26 cellular contexts compared by ENCODE assay signal in the genomic region with DNA sequence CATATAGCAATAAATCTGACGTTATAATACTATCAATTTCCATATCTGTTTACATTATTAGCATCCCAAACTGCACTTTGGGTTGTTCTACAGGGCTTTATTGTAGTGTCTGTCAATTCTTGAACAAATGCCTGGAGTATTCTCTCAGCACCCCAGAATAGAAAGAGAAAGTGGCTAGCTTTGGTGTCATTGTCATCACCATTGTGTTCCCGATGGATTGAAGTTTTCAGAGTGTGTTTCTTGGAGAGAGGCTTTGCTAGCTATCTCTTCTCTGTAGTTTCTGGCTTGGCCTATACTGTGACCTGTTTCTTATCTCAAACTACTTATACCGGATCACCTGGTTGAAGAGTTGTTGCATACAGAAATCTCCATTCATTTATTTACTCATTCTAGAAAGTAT. TPM values are rescaled to one million over a fixed set of nuclear protein-coding genes. Genes with fewer than 3 reads are reported as not detected.
DNase-seq lines count a peak whose midpoint lies in the region; ATAC-seq, FAIRE-seq and TF ChIP-seq lines count a peak whose summit lies in the region.
"Had no signal": no experiment of that assay in that cellular context is flagged by ENCODE, and none has a peak within 500 bp of the region (broad histone marks: within the 10 kb centered on the region; RNA-seq: fewer than 3 reads in every experiment).

No MANE protein-coding gene starts in this region.

- H3K9me3 ChIP-seq in right atrium auricular region (no peaks in the 10 kb centered on the region), K562 (replicated peaks; ENCODE audit: control insufficient read depth, insufficient read depth, low read depth, low read length) (no peaks in the 10 kb centered on the region; the same call in 1 of the 2 replicates)
- no peaks in the 10 kb centered on the region for H3K9me3 ChIP-seq in effector memory CD4-positive, alpha-beta T cell (ENCODE audit: control insufficient read depth, low read length)
- H3K9me3 ChIP-seq: BE2C; BLaER1 treated with 17β-estradiol and CSF1 and Interleukin-3, amounts not matched to agents 10 nM and 100 nM; HAP-1 had no signal

- no peak for DNase-seq in Right ventricle myocardium inferior (ENCODE audit: missing footprints)
- no peak for DNase-seq in right atrium auricular region (ENCODE audit: low spot score)
- no peak for DNase-seq in K562 (ENCODE audit: extremely low read depth in 1 of 4, low spot score in 3 of 4)
- no peak for DNase-seq in left cardiac atrium
- no peak for DNase-seq in iPS-NIHi11 (ENCODE audit: low spot score)
- no peak for DNase-seq in NCI-H446 treated with DMSO at 0.1 percent for 48 hours (lab: John Stamatoyannopoulos, UW)
- no peak for DNase-seq in effector memory CD4-positive, alpha-beta T cell
- DNase-seq: ACHN; AML-193; BE2C; CD4-positive, alpha-beta T cell; CD8-positive, alpha-beta memory T cell; DMS 273 treated with DMSO at 0.1 percent for 48 hours; DMS79; EL; GDM1; GOT3; HFFc6 had no signal

- intact Hi-C loops in Right ventricle myocardium inferior (cut with DNase I) (loop anchor here (5.0 to 10.0 kb wide), 2 partner anchors 52 to 255 kb away; no protein-coding TSS in a partner anchor), K562 (cut with micrococcal nuclease) (loop anchor here (5.0 kb wide), 1 partner anchor 217 kb away; no protein-coding TSS in a partner anchor), left cardiac atrium (cut with DNase I) (loop anchor here in 1 of 2 donors (10.0 kb wide), 1 partner anchor 255 kb away; no protein-coding TSS in a partner anchor)

- H3K79me2 ChIP-seq in K562 (ENCODE audit: control insufficient read depth, insufficient read depth, low read length), result no peaks in the 10 kb centered on the region

- H3K27ac ChIP-seq in right atrium auricular region, result peak overlapping the region in 1 of 2 donors; percentile 5
- no peak overlapping the region for H3K27ac ChIP-seq in K562 (ENCODE audit: extremely low read depth, low read depth, low read length)
- no peak overlapping the region for H3K27ac ChIP-seq in effector memory CD4-positive, alpha-beta T cell (ENCODE audit: insufficient read depth, low read length, poor library complexity, severe bottlenecking)
- H3K27ac ChIP-seq: 22Rv1; BLaER1 treated with 17β-estradiol and CSF1 and Interleukin-3, amounts not matched to agents 10 nM and 100 nM had no signal

- TF ChIP-seq POLR2A in K562 (conservative IDR thresholded peaks at IDR 0.05), result no peak

- TF ChIP-seq RAD21 in K562 (CRISPR knock-in tag; conservative IDR thresholded peaks at IDR 0.05 in 1 of 2, IDR thresholded peaks at IDR 0.05 in 1 of 2), result no peak

- POLR2A ChIA-PET in K562 (lab: Yijun Ruan, JAX), result interaction anchor here (0.7 kb wide), 1 partner anchor 153 kb away, joined by 3 read pairs; no protein-coding TSS in a partner anchor

- no peaks in the 10 kb centered on the region for H3K9me1 ChIP-seq in K562 (ENCODE audit: control insufficient read depth, insufficient read depth, low read length)

- H3K9ac ChIP-seq in K562 (ENCODE audit: insufficient read depth in 1 of 2, low read depth in 2 of 2, low read length in 2 of 2), result no peak overlapping the region
- H3K9ac ChIP-seq: BLaER1 treated with 17β-estradiol and CSF1 and Interleukin-3, amounts not matched to agents 10 nM and 100 nM had no signal

- H2AFZ ChIP-seq in K562 (ENCODE audit: low read depth, low read length), result no peak overlapping the region

- CTCF ChIA-PET in K562 (lab: Yijun Ruan, JAX; ENCODE audit: low intra/inter-chr PET ratio), result no interaction called here

- no peak for TF ChIP-seq EP300 in K562 (IDR thresholded peaks at IDR 0.05; ENCODE audit: low read length)

- FAIRE-seq in K562 (lab: Jason Lieb, UNC), result peak; percentile 11
- FAIRE-seq: A204.1, D721Med, GM12878, H54 had no signal

- in situ Hi-C loops in K562 (cut with MboI), result loop anchor here (10.0 kb wide), 1 partner anchor 195 kb away; no protein-coding TSS in a partner anchor

- TF ChIP-seq CTCF in right atrium auricular region (IDR thresholded peaks at IDR 0.05) (no peak), K562 (IDR thresholded peaks at IDR 0.05 in 2 of 3, conservative IDR thresholded peaks at IDR 0.05 in 1 of 3; ENCODE audit: insufficient read depth in 2 of 3, low read depth in 1 of 3, low read length in 3 of 3) (no peak)

- no peaks in the 10 kb centered on the region for H4K20me1 ChIP-seq in K562 (replicated peaks; ENCODE audit: control insufficient read depth, insufficient read depth, low read length)

- no peaks in the 10 kb centered on the region for H3K36me3 ChIP-seq in right atrium auricular region
- peaks cover 21% of the 10 kb centered on the region; the same call in 2 of the 3 replicates for H3K36me3 ChIP-seq in K562 (ENCODE audit: control insufficient read depth, insufficient read depth, low read length)
- H3K36me3 ChIP-seq in effector memory CD4-positive, alpha-beta T cell (ENCODE audit: control insufficient read depth, insufficient read depth, low read length), result peaks cover 11% of the 10 kb centered on the region

- H3K27me3 ChIP-seq in right atrium auricular region, result no peaks in the 10 kb centered on the region
- peaks cover 25 to 30% of the 10 kb centered on the region in 2 experiments; a peak in 4 of 5 replicates for H3K27me3 ChIP-seq in K562 (ENCODE audit: control insufficient read depth in 2 of 2, insufficient read depth in 2 of 2, low read length in 2 of 2)
- H3K27me3 ChIP-seq in effector memory CD4-positive, alpha-beta T cell (replicated peaks; ENCODE audit: control insufficient read depth, insufficient read depth, low read length, poor library complexity, severe bottlenecking), result no peaks in the 10 kb centered on the region
- H3K27me3 ChIP-seq: BE2C; BLaER1 treated with 17β-estradiol and CSF1 and Interleukin-3, amounts not matched to agents 10 nM and 100 nM had no signal

- no TSS peak for BruUV-seq in K562 (replicated peaks; lab: Mats Ljungman, UMichigan)

- no peak overlapping the region for H3K4me2 ChIP-seq in K562 (ENCODE audit: insufficient read depth, low read length)
- H3K4me2 ChIP-seq: BLaER1 treated with 17β-estradiol and CSF1 and Interleukin-3, amounts not matched to agents 10 nM and 100 nM had no signal

- H3K4me1 ChIP-seq in right atrium auricular region, result peaks cover 0 to 3% of the 10 kb centered on the region in 2 donors
- no peaks in the 10 kb centered on the region for H3K4me1 ChIP-seq in K562 (replicated peaks in 1 of 2; ENCODE audit: control insufficient read depth in 2 of 2, insufficient read depth in 2 of 2, low read length in 2 of 2)
- no peaks in the 10 kb centered on the region for H3K4me1 ChIP-seq in effector memory CD4-positive, alpha-beta T cell (ENCODE audit: control insufficient read depth, insufficient read depth, low read length, poor library complexity, severe bottlenecking)
- H3K4me1 ChIP-seq: BE2C, HAP-1 had no signal

- peak; percentile 58 for ATAC-seq in Right ventricle myocardium inferior
- ATAC-seq in K562, result no peak
- ATAC-seq in left cardiac atrium, result peak; percentile 36 to 54
- ATAC-seq: GM12878 had no signal

- 17% methylated on average over 3 of the region's 3 CpGs for WGBS in K562 (ENCODE audit: insufficient coverage, low coverage, missing lambda C conversion rate)

- no peak overlapping the region for H3K4me3 ChIP-seq in right atrium auricular region
- H3K4me3 ChIP-seq in K562, result no peak overlapping the region
- H3K4me3 ChIP-seq in effector memory CD4-positive, alpha-beta T cell (ENCODE audit: insufficient read depth, low read depth, low read length, poor library complexity, severe bottlenecking), result no peak overlapping the region
- H3K4me3 ChIP-seq: BLaER1 treated with 17β-estradiol and CSF1 and Interleukin-3, amounts not matched to agents 10 nM and 100 nM; GM12878; HAP-1 had no signal

RNA-seq across cellular contexts. Expression of gene TMEM106C, which starts 6.4 kb away (rescaled TPM):
- total RNA-seq in Right ventricle myocardium inferior (45.6 TPM), right atrium auricular region (100 to 1,000 TPM in 1 of 2 donors, 10 to 100 TPM in 1; 54.7 to 107 TPM), K562 (2014; rRNA removed) (37.2 and 37.6 TPM in 2 replicates), K562 (2014; rRNA removed; fragmentation: Illumina TruSeq; extraction: Trizol) (56.8 and 57.2 TPM in 2 replicates), K562 (2015; rRNA removed; fragmentation: Illumina TruSeq; extraction: Trizol) (56.8 and 59.3 TPM in 2 replicates), K562 (2021) (44.6 and 47.3 TPM in 2 replicates), left cardiac atrium (10 to 100 TPM; 47.9 to 54.9 TPM)
- 105 and 129 TPM in 2 replicates for total RNA-seq in K562 (2011; cell fraction: chromatin; rRNA removed; ENCODE audit: low replicate concordance)
- total RNA-seq in K562 (2011; cell fraction: nucleolus; rRNA removed), result 120 and 140 TPM in 2 replicates
- total RNA-seq in K562 (2011; cell fraction: nucleoplasm; rRNA removed), result 128 and 132 TPM in 2 replicates
- polyA plus RNA-seq in K562 (2011; rRNA removed) (159 and 183 TPM in 2 replicates), K562 (2014; fragmentation: Illumina TruSeq; extraction: Trizol) (86.3 and 89.1 TPM in 2 replicates), K562 (2014; fragmentation: Nextera tagmentation; extraction: Ambion mirVana) (100 to 1,000 TPM; 134 to 158 TPM), K562 (2014; rRNA removed) (52.6 and 61.5 TPM in 2 replicates)
- polyA plus RNA-seq in K562 (2011; cell fraction: cytosol; rRNA removed), result 127 and 142 TPM in 2 replicates
- polyA plus RNA-seq in K562 (2011; cell fraction: nucleus; rRNA removed), result 202 and 225 TPM in 2 replicates
- 68.2 and 134 TPM in 2 replicates for polyA plus RNA-seq in K562 (2012)
- 95.3 and 145 TPM in 2 replicates for polyA minus RNA-seq in K562 (2011; rRNA and poly(A)+ RNA removed)
- 33.7 and 40.3 TPM in 2 replicates for polyA minus RNA-seq in K562 (2011; cell fraction: cytosol; rRNA and poly(A)+ RNA removed)
- polyA minus RNA-seq in K562 (2011; cell fraction: nucleus; rRNA and poly(A)+ RNA removed), result 68.3 and 93.2 TPM in 2 replicates

RNA-seq across cellular contexts. Expression of gene COL2A1, which starts 34.4 kb away (rescaled TPM):
- total RNA-seq in Right ventricle myocardium inferior, result not detected
- not detected for total RNA-seq in right atrium auricular region
- total RNA-seq in K562 (2011; cell fraction: chromatin; rRNA removed; ENCODE audit: low replicate concordance), result not detected in 2 replicates
- not detected in 2 replicates for total RNA-seq in K562 (2011; cell fraction: nucleolus; rRNA removed)
- total RNA-seq in K562 (2011; cell fraction: nucleoplasm; rRNA removed), result not detected in 2 replicates
- total RNA-seq in K562 (2014; rRNA removed), result not detected in 2 replicates
- not detected in 2 replicates for total RNA-seq in K562 (2014; rRNA removed; fragmentation: Illumina TruSeq; extraction: Trizol)
- total RNA-seq in K562 (2015; rRNA removed; fragmentation: Illumina TruSeq; extraction: Trizol), result not detected in 2 replicates
- total RNA-seq in K562 (2021), result not detected in 2 replicates
- 0.01 TPM in 1 of 2 replicates, not detected in the other for polyA plus RNA-seq in K562 (2011; rRNA removed)
- polyA plus RNA-seq in K562 (2011; cell fraction: cytosol; rRNA removed), result not detected in 2 replicates
- polyA plus RNA-seq in K562 (2011; cell fraction: nucleus; rRNA removed), result 0.04 and 0.10 TPM in 2 replicates
- 0.03 TPM in 1 of 2 replicates, not detected in the other for polyA plus RNA-seq in K562 (2012)
- not detected in 2 replicates for polyA plus RNA-seq in K562 (2014; fragmentation: Illumina TruSeq; extraction: Trizol)
- not detected for polyA plus RNA-seq in K562 (2014; fragmentation: Nextera tagmentation; extraction: Ambion mirVana)
- 0.46 TPM in 1 of 2 replicates, not detected in the other for polyA plus RNA-seq in K562 (2014; rRNA removed)
- polyA minus RNA-seq in K562 (2011; rRNA and poly(A)+ RNA removed), result not detected in 2 replicates
- polyA minus RNA-seq in K562 (2011; cell fraction: cytosol; rRNA and poly(A)+ RNA removed), result not detected in 2 replicates
- not detected in 2 replicates for polyA minus RNA-seq in K562 (2011; cell fraction: nucleus; rRNA and poly(A)+ RNA removed)
- not detected for total RNA-seq in left cardiac atrium
- total RNA-seq: CD4-positive, alpha-beta T cell; CD8-positive, alpha-beta memory T cell; HFFc6 had no signal
- polyA plus RNA-seq: CD14-positive monocyte; CD8-positive, alpha-beta memory T cell had no signal
